8 cellular contexts compared by ENCODE assay signal in genomic region chr6:13614926-13615801, GRCh38. TPM values are rescaled to one million over a fixed set of nuclear protein-coding genes. Genes with fewer than 3 reads are reported as not detected.
DNase-seq lines count a peak whose midpoint lies in the region; ATAC-seq and TF ChIP-seq lines count a peak whose summit lies in the region.

Gene NOL7 (plus strand): TSS chr6:13615335. CDS start chr6:13615359, 24 bp downstream.

- H3K4me1 ChIP-seq in mucosa of rectum (ENCODE audit: control insufficient read depth in 2 of 2, insufficient read depth in 2 of 2, low read length in 2 of 2), result peaks cover 14 to 16% of the 10 kb centered on the region in 2 donors

- DNase-seq in DMS53 (lab: John Stamatoyannopoulos, UW) (peak; percentile 99), OCI-M2 (lab: John Stamatoyannopoulos, UW; ENCODE audit: unreplicated experiment) (peak; percentile 90), activated T-cell treated with anti-CD3 and anti-CD28 coated beads for 48 hours (ENCODE audit: low read depth) (peak; percentile 97), epithelial cell of proximal tubule (ENCODE audit: low read depth) (peak; percentile 76)
- DNase-seq in stimulated activated CD8-positive, alpha-beta memory T cell treated with anti-CD3 and anti-CD28 coated beads, Interleukin-4, amount 100 ng/mL, for 48 hours, result peak; percentile 99

- H3K9me3 ChIP-seq in mucosa of rectum (ENCODE audit: control insufficient read depth in 2 of 2, low read length in 2 of 2), result no peaks in the 10 kb centered on the region

- peak; percentile 87 for TF ChIP-seq CTCF in epithelial cell of proximal tubule (conservative IDR thresholded peaks at IDR 0.05; ENCODE audit: low read depth, low read length)

- TF ChIP-seq EP300 in Ishikawa (IDR thresholded peaks at IDR 0.05; ENCODE audit: borderline replicate concordance), result no peak; the same call in 1 of the 2 replicates

- H3K36me3 ChIP-seq in mucosa of rectum (ENCODE audit: control insufficient read depth in 2 of 2, insufficient read depth in 2 of 2, low read length in 2 of 2), result peaks cover 23 to 24% of the 10 kb centered on the region in 2 donors

- no peaks in the 10 kb centered on the region for H3K27me3 ChIP-seq in mucosa of rectum (ENCODE audit: control insufficient read depth in 2 of 2, insufficient read depth in 2 of 2, low read length in 2 of 2)

- peak within 1 kb of the TSS; percentile 85 to 94 for H3K9ac ChIP-seq in mucosa of rectum (ENCODE audit: low read depth in 1 of 2, low read length in 2 of 2)

- H3K27ac ChIP-seq in mucosa of rectum (ENCODE audit: low read depth in 2 of 2, low read length in 2 of 2), result peak within 1 kb of the TSS; percentile 82 to 89

- ATAC-seq in GM21529 (IDR thresholded peaks at IDR 0.05; ENCODE audit: unreplicated experiment), result peak; percentile 87

- peak; percentile 5; the same call in 1 of the 2 replicates for TF ChIP-seq RAD21 in Ishikawa (IDR thresholded peaks at IDR 0.05; ENCODE audit: low read depth)

- peak within 1 kb of the TSS; percentile 99 for H3K4me3 ChIP-seq in epithelial cell of proximal tubule (ENCODE audit: low read depth, low read length)
- H3K4me3 ChIP-seq in mucosa of rectum (ENCODE audit: low read length in 2 of 2), result peak within 1 kb of the TSS; percentile 99

TF ChIP-seq in Ishikawa, 13 proteins besides CTCF, POLR2A, EP300 and RAD21:
- peak; percentile 24; the same call in 1 of the 2 replicates for TF ChIP-seq FOXM1 (IDR thresholded peaks at IDR 0.05; ENCODE audit: borderline replicate concordance, low read depth)
- TF ChIP-seq TAF1 (IDR thresholded peaks at IDR 0.05; ENCODE audit: low read depth), result peak; percentile 97
- peak; percentile 82 for TF ChIP-seq YY1 (IDR thresholded peaks at IDR 0.05; ENCODE audit: low read depth)
- TF ChIP-seq CREB1 (IDR thresholded peaks at IDR 0.05; ENCODE audit: low read depth), result no peak
- TF ChIP-seq TEAD4 (IDR thresholded peaks at IDR 0.05), result no peak
- TF ChIP-seq CEBPB (IDR thresholded peaks at IDR 0.05), result no peak; the same call in 1 of the 2 replicates
- peak; percentile 86 for TF ChIP-seq EGR1 (IDR thresholded peaks at IDR 0.05)
- no peak; the same call in 1 of the 2 replicates for TF ChIP-seq REST (IDR thresholded peaks at IDR 0.05; ENCODE audit: low read depth)
- peak; percentile 19; the same call in 1 of the 2 replicates for TF ChIP-seq NFIC (IDR thresholded peaks at IDR 0.05)
- peak; percentile 99 for TF ChIP-seq MAX (IDR thresholded peaks at IDR 0.05)
- no peak for TF ChIP-seq ZBTB7A (IDR thresholded peaks at IDR 0.05; ENCODE audit: low read depth)
- TF ChIP-seq TCF12 (IDR thresholded peaks at IDR 0.05; ENCODE audit: low read depth), result peak; percentile 73
- TF ChIP-seq USF1 (IDR thresholded peaks at IDR 0.05), result peak; percentile 88

RNA-seq across cellular contexts. Expression of gene NOL7, which starts in this region (rescaled TPM):
- 140 and 186 TPM in 2 replicates for total RNA-seq in epithelial cell of proximal tubule

Comparison
In these comparisons a context has a peak if more than half of its experiments do, and no peak if none do; other contexts are left out.
1. Peak in every context shown above with its lines: DNase-seq, ATAC-seq, H3K4me3 ChIP-seq and H3K27ac ChIP-seq.